ENCODE assay signal across 8 cellular contexts in the genomic region with DNA sequence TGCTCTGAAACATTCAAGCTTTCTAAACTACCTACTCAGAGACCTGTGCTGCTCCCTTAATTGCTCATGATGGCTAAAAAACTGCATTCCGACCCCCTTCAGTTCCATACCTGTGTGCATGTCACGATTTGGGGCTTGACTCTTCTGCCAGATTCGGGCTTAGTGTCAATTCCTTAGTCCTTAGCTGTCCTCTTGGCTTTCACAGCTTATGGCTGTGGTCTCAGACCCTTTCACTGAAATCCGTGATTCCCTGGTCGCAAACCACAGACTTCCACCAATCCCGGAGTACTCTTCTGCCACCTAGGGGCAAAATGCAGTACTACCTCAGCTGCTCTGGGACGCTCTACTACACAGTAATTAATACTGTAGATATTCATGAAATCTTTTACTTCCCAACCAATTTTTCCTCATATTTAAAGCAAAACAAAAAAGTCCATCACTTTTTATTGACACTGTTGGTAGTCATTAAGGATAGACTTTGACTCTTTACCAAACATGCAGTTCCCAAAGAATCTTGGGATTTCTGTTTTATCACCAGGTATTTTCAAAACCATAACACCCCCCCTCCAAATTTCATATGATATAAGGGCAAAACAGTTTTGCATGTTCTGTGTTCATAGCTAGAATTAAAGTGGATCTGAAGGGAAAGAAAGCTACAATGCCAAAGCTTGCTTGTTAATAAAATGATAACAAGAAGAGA.
DNase-seq lines count a peak whose midpoint lies in the region; ATAC-seq and TF ChIP-seq lines count a peak whose summit lies in the region.

No MANE protein-coding gene starts in this region.

- H3K9me3 ChIP-seq in A673 (ENCODE audit: low read depth, low read length, poor library complexity, severe bottlenecking) = no peaks in the 10 kb centered on the region
- H3K9me3 ChIP-seq in thoracic aorta = no peaks in the 10 kb centered on the region

- no peak overlapping the region for H3K27ac ChIP-seq in A673 (ENCODE audit: low read depth, low read length, poor library complexity, severe bottlenecking)
- H3K27ac ChIP-seq in mesendoderm (ENCODE audit: low read depth, low read length) = peak overlapping the region; percentile 53
- H3K27ac ChIP-seq in thoracic aorta = no peak overlapping the region

- H3K4me1 ChIP-seq in A673 (ENCODE audit: insufficient read depth, low read length, poor library complexity, severe bottlenecking) (peaks cover 5% of the 10 kb centered on the region), mesendoderm (ENCODE audit: control insufficient read depth, low read depth, low read length) (peaks cover 3% of the 10 kb centered on the region), thoracic aorta (ENCODE audit: control insufficient read depth in 1 of 2, low read depth in 2 of 2) (no peaks in the 10 kb centered on the region)

- no peaks in the 10 kb centered on the region for H3K27me3 ChIP-seq in A673 (replicated peaks; ENCODE audit: insufficient read depth, low read depth, low read length, poor library complexity)
- H3K27me3 ChIP-seq in mesendoderm (ENCODE audit: insufficient read depth, low read length, poor library complexity) = no peaks in the 10 kb centered on the region
- no peaks in the 10 kb centered on the region for H3K27me3 ChIP-seq in thoracic aorta (replicated peaks; ENCODE audit: insufficient read depth)

- no peaks in the 10 kb centered on the region for H3K4me1 Mint-ChIP-seq in activated B cell treated with CpG ODN at 0.5 μM for 24 hours

- no peaks in the 10 kb centered on the region for H3K9me3 Mint-ChIP-seq in activated B cell treated with CpG ODN at 0.5 μM for 24 hours

- H3K79me2 ChIP-seq in mesendoderm (ENCODE audit: control insufficient read depth, insufficient read depth, low read length) = no peaks in the 10 kb centered on the region

- H2BK15ac ChIP-seq in mesendoderm (replicated peaks; ENCODE audit: low read depth) = no peak overlapping the region

- H3K4me3 ChIP-seq in A673 (ENCODE audit: low read depth, low read length, poor library complexity, severe bottlenecking) (no peak overlapping the region), mesendoderm (ENCODE audit: low read length) (no peak overlapping the region), thoracic aorta (peak overlapping the region; percentile 35)

- peak overlapping the region; percentile 45 for H2BK120ac ChIP-seq in mesendoderm (ENCODE audit: low read depth, low read length)

- no peak overlapping the region for H3K4me3 Mint-ChIP-seq in activated B cell treated with CpG ODN at 0.5 μM for 24 hours

- no peak overlapping the region for H3K27ac Mint-ChIP-seq in activated B cell treated with CpG ODN at 0.5 μM for 24 hours

- H4K8ac ChIP-seq in mesendoderm (ENCODE audit: low read depth, low read length) = no peak overlapping the region

- peak overlapping the region; percentile 45 for H3K18ac ChIP-seq in mesendoderm (ENCODE audit: low read length)

- peak overlapping the region; percentile 25 for H3K4me2 ChIP-seq in mesendoderm (ENCODE audit: low read length)

- H3K36me3 ChIP-seq in A673 (ENCODE audit: insufficient read depth, low read length, poor library complexity, severe bottlenecking) = no peaks in the 10 kb centered on the region
- no peaks in the 10 kb centered on the region for H3K36me3 ChIP-seq in mesendoderm (ENCODE audit: control insufficient read depth, insufficient read depth, low read length)
- H3K36me3 ChIP-seq in thoracic aorta = no peaks in the 10 kb centered on the region

- H3K79me1 ChIP-seq in mesendoderm (ENCODE audit: low read length) = no peaks in the 10 kb centered on the region

- peak overlapping the region; percentile 75 for H3K56ac ChIP-seq in mesendoderm (ENCODE audit: low read length)

- no peak overlapping the region for H3K4ac ChIP-seq in mesendoderm (ENCODE audit: low read depth, low read length)

- peak; percentile 74 for DNase-seq in A673 (ENCODE audit: low spot score)
- DNase-seq in NCI-H146 (lab: John Stamatoyannopoulos, UW) = peak; percentile 63
- no peak for DNase-seq in activated B cell treated with CpG ODN at 0.5 μM for 24 hours
- DNase-seq in effector CD8-positive, alpha-beta T cell (lab: John Stamatoyannopoulos, UW) = peak; percentile 1
- peak; percentile 88 for DNase-seq in mesendoderm
- DNase-seq in thoracic aorta (ENCODE audit: low spot score) = peak; percentile 2

- POLR2A ChIA-PET in A673 (lab: Charles Lee; ENCODE audit: low non-redundant PET) (no interaction called here), activated B cell treated with CpG ODN at 0.5 μM for 24 hours (lab: Charles Lee) (no interaction called here)

- no peak overlapping the region for H2AK5ac ChIP-seq in mesendoderm (ENCODE audit: low read length)

- no peak overlapping the region for H3K9ac ChIP-seq in mesendoderm (ENCODE audit: low read length)

- H3K23ac ChIP-seq in mesendoderm (ENCODE audit: low read length) = no peak overlapping the region

- intact Hi-C loops in A673 (cut with micrococcal nuclease; ENCODE audit: unreplicated experiment) (no loop called here), activated B cell treated with CpG ODN at 0.5 μM for 24 hours (cut with micrococcal nuclease) (loop anchor here (1.0 to 2.0 kb wide), 3 partner anchors 1055 to 1248 kb away; no protein-coding TSS in a partner anchor)

- no CpG with 5 or more reads among the region's 7 CpGs for WGBS in mesendoderm (ENCODE audit: extremely low coverage, insufficient coverage, low lambda C conversion rate)

- no peak overlapping the region for H4K5ac ChIP-seq in mesendoderm (ENCODE audit: low read length)

- no peaks in the 10 kb centered on the region for H3K36me3 Mint-ChIP-seq in activated B cell treated with CpG ODN at 0.5 μM for 24 hours (ENCODE audit: low read depth)

- no TSS peak for BruUV-seq in A673 (replicated peaks; lab: Mats Ljungman, UMichigan)

- no peak overlapping the region for H2BK5ac ChIP-seq in mesendoderm (ENCODE audit: low read length)

- TF ChIP-seq CTCF in A673 (conservative IDR thresholded peaks at IDR 0.05; ENCODE audit: low read depth, low read length) (peak; percentile 93), GM12872 (IDR thresholded peaks at IDR 0.05; ENCODE audit: insufficient read depth, low read depth, low read length) (peak; percentile 92), activated B cell treated with CpG ODN at 0.5 μM for 24 hours (IDR thresholded peaks at IDR 0.05) (no peak), thoracic aorta (IDR thresholded peaks at IDR 0.05) (peak; percentile 83)

- CTCF ChIA-PET in A673 (lab: Charles Lee) (no interaction called here), activated B cell treated with CpG ODN at 0.5 μM for 24 hours (lab: Charles Lee) (interaction anchor here (0.9 to 1.6 kb wide), 4 partner anchors 8 to 1200 kb away, joined by 3 read pairs; no protein-coding TSS in a partner anchor)

- H3K27me3 Mint-ChIP-seq in activated B cell treated with CpG ODN at 0.5 μM for 24 hours = no peaks in the 10 kb centered on the region

- ATAC-seq in HG02642 (IDR thresholded peaks at IDR 0.05; ENCODE audit: poor library complexity, unreplicated experiment) = peak; percentile 74
- ATAC-seq in activated B cell treated with CpG ODN at 0.5 μM for 24 hours (ENCODE audit: low read depth) = peak; percentile 56
- peak; percentile 83 for ATAC-seq in thoracic aorta (ENCODE audit: insufficient number of reproducible peaks, low FRiP score, low read depth)
